ENCODE assay signal across 10 cellular contexts in genomic region chr2:159879061-159879604, GRCh38. TPM values are rescaled to one million over a fixed set of nuclear protein-coding genes. Genes with fewer than 3 reads are reported as not detected.
DNase-seq lines count a peak whose midpoint lies in the region; ATAC-seq, FAIRE-seq and TF ChIP-seq lines count a peak whose summit lies in the region.
"Had no signal": no experiment of that assay in that cellular context is flagged by ENCODE, and none has a peak within 500 bp of the region (broad histone marks: within the 10 kb centered on the region; RNA-seq: fewer than 3 reads in every experiment).

No MANE protein-coding gene starts in this region.

- no peaks in the 10 kb centered on the region for H3K9me3 ChIP-seq in astrocyte (ENCODE audit: insufficient read depth, low read depth, low read length)
- no peaks in the 10 kb centered on the region for H3K9me3 ChIP-seq in psoas muscle

- intact Hi-C loops in psoas muscle (cut with DNase I) (no loop called here), cardiac septum (cut with DNase I) (no loop called here)

- 95 to 97% (median 96%) methylated on average over 2 of the region's 2 CpGs for WGBS in psoas muscle, 3 donors

- H3K4me1 ChIP-seq in astrocyte (ENCODE audit: insufficient read depth, low read length) (no peaks in the 10 kb centered on the region), psoas muscle (no peaks in the 10 kb centered on the region)

- H3K27ac ChIP-seq in astrocyte (ENCODE audit: low read depth, low read length) (no peak overlapping the region), psoas muscle (no peak overlapping the region)

- POLR2A ChIA-PET in AG04449 (lab: Yijun Ruan, JAX) = no interaction called here

- no peak overlapping the region for H3K4me3 Mint-ChIP-seq in astrocyte (ENCODE audit: unreplicated experiment)
- H3K4me3 Mint-ChIP-seq in immature natural killer cell = no peak overlapping the region
- H3K4me3 Mint-ChIP-seq: dendritic cell treated with granulocyte-macrophage colony-stimulating factor and Interleukin-4, amounts not matched to agents 40 ng/mL and 50 ng/mL, for 4 days had no signal

- H3K79me2 ChIP-seq in astrocyte (ENCODE audit: insufficient read depth, low read length) = no peaks in the 10 kb centered on the region

- H3K27me3 ChIP-seq in astrocyte (ENCODE audit: insufficient read depth, low read length) (no peaks in the 10 kb centered on the region), psoas muscle (ENCODE audit: insufficient read depth in 3 of 3, low read length in 2 of 3) (no peaks in the 10 kb centered on the region)

- DNase-seq in AG04449 (ENCODE audit: low read depth, low spot score) (peak; percentile 5), astrocyte (ENCODE audit: low read depth) (peak; percentile 66), psoas muscle (no peak), NCI-H1092 (lab: John Stamatoyannopoulos, UW) (no peak), cardiac septum (ENCODE audit: low spot score) (no peak), immature natural killer cell (no peak)
- DNase-seq: DMS79 treated with DMSO at 0.1 percent for 48 hours had no signal

- H3K4me3 ChIP-seq in AG04449 (ENCODE audit: low read depth, low read length) (no peak overlapping the region), astrocyte (ENCODE audit: insufficient read depth, low read depth, low read length) (no peak overlapping the region), psoas muscle (no peak overlapping the region)

- H3K36me3 ChIP-seq in astrocyte (ENCODE audit: insufficient read depth, low read length) (no peaks in the 10 kb centered on the region), psoas muscle (ENCODE audit: insufficient read depth in 1 of 2, low read depth in 1 of 2) (no peaks in the 10 kb centered on the region)

- no peak overlapping the region for H3K9ac ChIP-seq in astrocyte (ENCODE audit: low read length)

- CTCF ChIA-PET in AG04449 (lab: Yijun Ruan, JAX) = no interaction called here

- ATAC-seq in GM19023 (IDR thresholded peaks at IDR 0.05; ENCODE audit: unreplicated experiment) (peak; percentile 90), HG03060 (IDR thresholded peaks at IDR 0.05; ENCODE audit: low read depth, unreplicated experiment) (peak; percentile 83), psoas muscle (no peak)

- H3K27ac Mint-ChIP-seq in astrocyte (ENCODE audit: unreplicated experiment) (no peak overlapping the region), immature natural killer cell (peak overlapping the region in 2 of 6 donors; percentile 9 to 57)
- H3K27ac Mint-ChIP-seq: dendritic cell treated with granulocyte-macrophage colony-stimulating factor and Interleukin-4, amounts not matched to agents 40 ng/mL and 50 ng/mL, for 4 days had no signal

- peaks cover 3% of the 10 kb centered on the region for H3K4me1 Mint-ChIP-seq in astrocyte (ENCODE audit: low read depth, unreplicated experiment)
- no peaks in the 10 kb centered on the region for H3K4me1 Mint-ChIP-seq in immature natural killer cell

- H3K27me3 Mint-ChIP-seq in astrocyte (ENCODE audit: low read depth, unreplicated experiment) (peaks cover 4% of the 10 kb centered on the region), immature natural killer cell (ENCODE audit: low read depth in 3 of 3) (peaks cover 0 to 3% (median 0%) of the 10 kb centered on the region in 3 donors)
- H3K27me3 Mint-ChIP-seq: dendritic cell treated with granulocyte-macrophage colony-stimulating factor and Interleukin-4, amounts not matched to agents 40 ng/mL and 50 ng/mL, for 4 days had no signal

- H3K36me3 Mint-ChIP-seq in astrocyte (ENCODE audit: low read depth, unreplicated experiment) (no peaks in the 10 kb centered on the region), immature natural killer cell (peaks cover 22 to 68% (median 40%) of the 10 kb centered on the region in 3 donors)

- no peak overlapping the region for H2AFZ ChIP-seq in astrocyte (ENCODE audit: low read depth, low read length)

- no peak overlapping the region for H3K4me2 ChIP-seq in astrocyte (ENCODE audit: low read length)

- no peaks in the 10 kb centered on the region for H4K20me1 ChIP-seq in astrocyte (ENCODE audit: insufficient read depth, low read length)

- H3K9me3 Mint-ChIP-seq in astrocyte (ENCODE audit: unreplicated experiment) = no peaks in the 10 kb centered on the region
- no peaks in the 10 kb centered on the region for H3K9me3 Mint-ChIP-seq in immature natural killer cell
- H3K9me3 Mint-ChIP-seq: dendritic cell treated with granulocyte-macrophage colony-stimulating factor and Interleukin-4, amounts not matched to agents 40 ng/mL and 50 ng/mL, for 4 days had no signal

- peak; percentile 69 for FAIRE-seq in astrocyte (lab: Jason Lieb, UNC)

- TF ChIP-seq CTCF in AG04449 (IDR thresholded peaks at IDR 0.05; ENCODE audit: insufficient read depth, low read length, missing control alignments) (no peak), astrocyte (IDR thresholded peaks at IDR 0.05; ENCODE audit: insufficient read depth, low read depth, low read length) (no peak), psoas muscle (IDR thresholded peaks at IDR 0.05) (no peak)

RNA-seq across cellular contexts. Expression of gene LY75, which starts 25.4 kb away (rescaled TPM):
- total RNA-seq in astrocyte (0.22 and 0.25 TPM in 2 replicates), psoas muscle (under 1 TPM; 0.29 to 0.43 (median 0.33) TPM), cardiac septum (0.81 TPM)
- polyA plus RNA-seq in psoas muscle (under 1 TPM; 0.17 to 0.34 (median 0.22) TPM), immature natural killer cell (10 to 100 TPM; 28.2 to 46.7 (median 39.7) TPM)

Comparison
In these comparisons a context has a peak if more than half of its experiments do, and no peak if none do; other contexts are left out.
1. DNase-seq: peak in AG04449 (single experiment) and astrocyte (single experiment); none in psoas muscle (0 of 2), NCI-H1092 (single experiment), cardiac septum (single experiment) and immature natural killer cell (0 of 3).
2. ATAC-seq: peak in GM19023 (single experiment) and HG03060 (single experiment); none in psoas muscle (0 of 4).